7 cellular contexts compared by ENCODE assay signal in the genomic region with DNA sequence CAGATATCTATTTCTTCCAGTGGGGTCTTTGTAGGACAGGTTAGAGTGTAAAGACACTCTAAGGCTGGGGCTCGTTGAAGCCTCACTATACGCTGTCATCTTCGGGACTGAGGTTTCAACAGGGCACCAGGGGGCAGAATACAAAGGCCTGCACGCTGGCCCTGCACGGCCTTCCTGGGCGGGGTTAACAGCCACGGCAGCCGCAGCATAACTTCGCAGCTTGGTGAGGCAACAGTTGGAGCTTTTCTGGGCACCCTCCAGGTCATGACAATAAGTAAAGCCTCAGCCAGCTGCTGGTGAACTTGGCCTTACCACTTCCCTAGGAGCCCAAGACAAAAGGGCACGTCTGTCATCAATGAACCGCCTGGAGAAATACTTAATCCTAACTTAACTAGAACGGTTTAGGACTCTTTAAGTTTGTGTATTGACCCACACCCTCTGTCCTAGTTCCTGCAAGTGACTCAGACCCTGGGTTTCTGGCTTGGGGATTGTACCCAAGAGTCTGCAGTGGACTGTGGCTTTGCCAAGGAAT. TPM values are rescaled to one million over a fixed set of nuclear protein-coding genes. Genes with fewer than 3 reads are reported as not detected.
DNase-seq lines count a peak whose midpoint lies in the region; ATAC-seq and TF ChIP-seq lines count a peak whose summit lies in the region.

No MANE protein-coding gene starts in this region.

- no peak overlapping the region for H3K27ac ChIP-seq in endodermal cell (ENCODE audit: low read depth, low read length)
- H3K27ac ChIP-seq in muscle layer of colon (ENCODE audit: low read depth, low read length): peak overlapping the region; percentile 74

- peaks cover 53% of the 10 kb centered on the region for H3K4me1 Mint-ChIP-seq in activated CD4-positive, alpha-beta memory T cell treated with anti-CD3 and anti-CD28 coated beads for 36 hours (ENCODE audit: low read depth)
- peaks cover 31% of the 10 kb centered on the region for H3K4me1 Mint-ChIP-seq in endodermal cell

- CTCF ChIA-PET in activated CD4-positive, alpha-beta memory T cell treated with anti-CD3 and anti-CD28 coated beads for 36 hours (lab: Charles Lee): interaction anchor here (0.6 to 11.9 kb wide), 41 partner anchors 12 to 789 kb away, joined by 3 to 120 read pairs (median 4); no protein-coding TSS in a partner anchor

- peak; percentile 83 for TF ChIP-seq CTCF in endodermal cell (conservative IDR thresholded peaks at IDR 0.05)

- ATAC-seq in HG03354 (IDR thresholded peaks at IDR 0.05; ENCODE audit: poor library complexity, severe bottlenecking, unreplicated experiment): no peak

- no peaks in the 10 kb centered on the region for H3K36me3 ChIP-seq in endodermal cell (ENCODE audit: control insufficient read depth, insufficient read depth, low read length)
- H3K36me3 ChIP-seq in muscle layer of colon (ENCODE audit: insufficient read depth, low read length): no peaks in the 10 kb centered on the region

- POLR2A ChIA-PET in activated CD4-positive, alpha-beta memory T cell treated with anti-CD3 and anti-CD28 coated beads for 36 hours (lab: Charles Lee): interaction anchor here (0.7 to 11.5 kb wide), 11 partner anchors 8 to 306 kb away, joined by 3 to 267 read pairs (median 6); no protein-coding TSS in a partner anchor

- H3K36me3 Mint-ChIP-seq in activated CD4-positive, alpha-beta memory T cell treated with anti-CD3 and anti-CD28 coated beads for 36 hours: peaks cover 8% of the 10 kb centered on the region
- H3K36me3 Mint-ChIP-seq in endodermal cell (ENCODE audit: low read depth): no peaks in the 10 kb centered on the region

- no peaks in the 10 kb centered on the region for H3K9me3 ChIP-seq in endodermal cell (ENCODE audit: control insufficient read depth, low read length)
- H3K9me3 ChIP-seq in muscle layer of colon (ENCODE audit: low read length): no peaks in the 10 kb centered on the region

- H3K4me3 ChIP-seq in endodermal cell (ENCODE audit: low read length) (no peak overlapping the region), muscle layer of colon (ENCODE audit: low read depth in 1 of 2, low read length in 2 of 2) (no peak overlapping the region)

- H3K4me1 ChIP-seq in endodermal cell (ENCODE audit: control insufficient read depth, insufficient read depth, low read length) (peaks cover 4% of the 10 kb centered on the region), muscle layer of colon (ENCODE audit: insufficient read depth, low read length) (peaks cover 67% of the 10 kb centered on the region)

- H3K9ac ChIP-seq in endodermal cell (ENCODE audit: extremely low read depth, low read length, poor library complexity, severe bottlenecking): no peak overlapping the region
- H3K9ac ChIP-seq in muscle layer of colon (ENCODE audit: low read length): no peak overlapping the region

- peak overlapping the region; percentile 36 for H3K4me3 Mint-ChIP-seq in activated CD4-positive, alpha-beta memory T cell treated with anti-CD3 and anti-CD28 coated beads for 36 hours
- H3K4me3 Mint-ChIP-seq in endodermal cell: no peak overlapping the region

- H3K27ac Mint-ChIP-seq in activated CD4-positive, alpha-beta memory T cell treated with anti-CD3 and anti-CD28 coated beads for 36 hours: peak overlapping the region; percentile 99
- H3K27ac Mint-ChIP-seq in endodermal cell: peak overlapping the region; percentile 58

- DNase-seq in GM19238 (ENCODE audit: insufficient read length, low spot score): peak; percentile 32
- peak; percentile 80 to 89 for DNase-seq in NCI-H524 (lab: John Stamatoyannopoulos, UW)
- peak; percentile 91 for DNase-seq in activated CD4-positive, alpha-beta memory T cell treated with anti-CD3 and anti-CD28 coated beads for 36 hours
- DNase-seq in endodermal cell: peak; percentile 92
- peak; percentile 70 to 76 for DNase-seq in stimulated activated CD8-positive, alpha-beta memory T cell treated with anti-CD3 and anti-CD28 coated beads, Interleukin-7, amount 100 ng/mL, for 4 hours (ENCODE audit: low read depth in 2 of 2)

- no peaks in the 10 kb centered on the region for H3K27me3 Mint-ChIP-seq in activated CD4-positive, alpha-beta memory T cell treated with anti-CD3 and anti-CD28 coated beads for 36 hours
- peaks cover 4% of the 10 kb centered on the region for H3K27me3 Mint-ChIP-seq in endodermal cell (ENCODE audit: insufficient read depth)

- intact Hi-C loops in activated CD4-positive, alpha-beta memory T cell treated with anti-CD3 and anti-CD28 coated beads for 36 hours (cut with micrococcal nuclease): loop anchor here (1.0 to 2.0 kb wide), 4 partner anchors 23 to 349 kb away; no protein-coding TSS in a partner anchor

- H3K9me3 Mint-ChIP-seq in activated CD4-positive, alpha-beta memory T cell treated with anti-CD3 and anti-CD28 coated beads for 36 hours: no peaks in the 10 kb centered on the region
- H3K9me3 Mint-ChIP-seq in endodermal cell: no peaks in the 10 kb centered on the region

- 22 to 31% methylated on average over 7 to 12 of the region's 12 CpGs for WGBS in endodermal cell (ENCODE audit: insufficient coverage in 1 of 2, insufficient read length in 1 of 2), 2 experiments

- H3K27me3 ChIP-seq in endodermal cell (ENCODE audit: control insufficient read depth, insufficient read depth, low read length, poor library complexity, severe bottlenecking) (no peaks in the 10 kb centered on the region), muscle layer of colon (ENCODE audit: control insufficient read depth in 1 of 2, insufficient read depth in 2 of 2, low read length in 2 of 2) (no peaks in the 10 kb centered on the region)

RNA-seq across cellular contexts. Expression of gene RUNX1, which starts 2.3 kb away (rescaled TPM):
- total RNA-seq in activated CD4-positive, alpha-beta memory T cell treated with anti-CD3 and anti-CD28 coated beads for 36 hours: 10 to 100 TPM; 50.6 to 55.8 TPM
- 1 to 10 TPM in 1 of 2 donors, under 1 TPM in 1; 0.31 to 2.8 TPM for total RNA-seq in endodermal cell
- 0.50 TPM for polyA plus RNA-seq in endodermal cell (2013, experiment 1 of 2)
- polyA plus RNA-seq in endodermal cell (2013, experiment 2 of 2): 1.0 TPM

Comparison
In these comparisons a context has a peak if more than half of its experiments do, and no peak if none do; other contexts are left out.
1. DNase-seq: peak in every context shown above with its lines; median percentile 92 in endodermal cell; 91 in activated CD4-positive, alpha-beta memory T cell treated with anti-CD3 and anti-CD28 coated beads for 36 hours; 84 in NCI-H524; 73 in stimulated activated CD8-positive, alpha-beta memory T cell treated with anti-CD3 and anti-CD28 coated beads, Interleukin-7, amount 100 ng/mL, for 4 hours; 32 in GM19238.
2. RNA of gene RUNX1, which starts 2.3 kb away (total RNA-seq): 50.6 to 55.8 TPM in activated CD4-positive, alpha-beta memory T cell treated with anti-CD3 and anti-CD28 coated beads for 36 hours; 0.31 to 2.8 TPM in endodermal cell; every median in the first group is over 10 times any median in the second.